Comparison of ENCODE assay signal across 11 cellular contexts in the genomic region with DNA sequence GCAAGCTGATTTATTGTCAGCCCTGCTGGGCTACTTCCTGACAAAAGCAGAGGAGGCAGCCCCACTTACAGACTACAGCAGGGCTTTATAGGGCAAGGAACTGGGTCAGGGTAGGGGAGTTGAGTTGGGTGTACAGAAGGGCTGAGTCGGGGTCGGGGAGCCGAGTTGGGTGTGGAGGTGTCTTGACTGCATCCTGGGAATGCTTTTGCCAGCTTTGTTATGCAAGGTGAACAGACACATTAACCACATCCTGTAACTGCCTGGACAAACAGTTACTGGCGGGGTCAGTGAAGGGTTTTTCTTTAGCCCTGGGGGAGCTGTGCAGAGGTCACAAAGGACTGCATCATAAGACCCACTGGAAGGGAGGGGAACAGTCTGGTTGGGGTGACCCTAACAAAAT. TPM values are rescaled to one million over a fixed set of nuclear protein-coding genes. Genes with fewer than 3 reads are reported as not detected.
DNase-seq lines count a peak whose midpoint lies in the region; ATAC-seq and TF ChIP-seq lines count a peak whose summit lies in the region.
"Had no signal": no experiment of that assay in that cellular context is flagged by ENCODE, and none has a peak within 500 bp of the region (broad histone marks: within the 10 kb centered on the region; RNA-seq: fewer than 3 reads in every experiment).

No MANE protein-coding gene starts in this region.

- H3F3A ChIP-seq in GM23338 (replicated peaks; ENCODE audit: low read depth) = no peaks in the 10 kb centered on the region

- no peak overlapping the region for H3K4me3 ChIP-seq in CD4-positive, CD25-positive, alpha-beta regulatory T cell (ENCODE audit: low read depth, low read length)
- no peak overlapping the region for H3K4me3 ChIP-seq in GM23338
- H3K4me3 ChIP-seq: coronary artery had no signal

- peak overlapping the region; percentile 6; the same call in 1 of the 2 replicates for H2AFZ ChIP-seq in GM23338

- 0 out of 2 replicates have a peak, but pooled peaks cover 6% of the 10 kb centered on the region for H3K9me2 ChIP-seq in GM23338 (ENCODE audit: insufficient read depth)

- no peak overlapping the region for H3K27ac ChIP-seq in CD4-positive, CD25-positive, alpha-beta regulatory T cell (ENCODE audit: insufficient read depth, low read length, poor library complexity, severe bottlenecking)
- no peak overlapping the region for H3K27ac ChIP-seq in GM23338 (ENCODE audit: low read depth)

- peaks cover 4% of the 10 kb centered on the region for H3K36me3 Mint-ChIP-seq in CD4-positive, CD25-positive, alpha-beta regulatory T cell
- peaks cover 6% of the 10 kb centered on the region for H3K36me3 Mint-ChIP-seq in GM23338 (ENCODE audit: low read depth)
- peaks cover 18% of the 10 kb centered on the region for H3K36me3 Mint-ChIP-seq in activated T-helper 1 cell treated with anti-CD3 and anti-CD28 coated beads, Interleukin-12 subunit alpha, Interleukin-12 subunit beta, Interleukin-2, Interleukin-4 antibody, amounts not matched to agents 30 ng/mL and 10 ng/mL and 1 ng/mL, durations not matched to agents 14 hours and 24 hours and 36 hours (ENCODE audit: low read depth)

- peaks cover 26 to 37% (median 33%) of the 10 kb centered on the region in 4 donors for H3K4me1 Mint-ChIP-seq in CD4-positive, CD25-positive, alpha-beta regulatory T cell
- peaks cover 5% of the 10 kb centered on the region; the same call in 2 of the 3 replicates for H3K4me1 Mint-ChIP-seq in GM23338
- peaks cover 51% of the 10 kb centered on the region for H3K4me1 Mint-ChIP-seq in activated T-helper 1 cell treated with anti-CD3 and anti-CD28 coated beads, Interleukin-12 subunit alpha, Interleukin-12 subunit beta, Interleukin-2, Interleukin-4 antibody, amounts not matched to agents 30 ng/mL and 10 ng/mL and 1 ng/mL, durations not matched to agents 14 hours and 24 hours and 36 hours (ENCODE audit: low read depth)

- peaks cover 0 to 18% (median 3%) of the 10 kb centered on the region in 7 donors for H3K9me3 Mint-ChIP-seq in CD4-positive, CD25-positive, alpha-beta regulatory T cell
- peaks cover 17% of the 10 kb centered on the region for H3K9me3 Mint-ChIP-seq in GM23338
- peaks cover 47% of the 10 kb centered on the region for H3K9me3 Mint-ChIP-seq in activated T-helper 1 cell treated with anti-CD3 and anti-CD28 coated beads, Interleukin-12 subunit alpha, Interleukin-12 subunit beta, Interleukin-2, Interleukin-4 antibody, amounts not matched to agents 30 ng/mL and 10 ng/mL and 1 ng/mL, durations not matched to agents 14 hours and 24 hours and 36 hours

- H3K4me3 Mint-ChIP-seq in CD4-positive, CD25-positive, alpha-beta regulatory T cell = peak overlapping the region in 2 of 4 donors; percentile 44 to 78
- no peak overlapping the region for H3K4me3 Mint-ChIP-seq in GM23338
- H3K4me3 Mint-ChIP-seq in activated T-helper 1 cell treated with anti-CD3 and anti-CD28 coated beads, Interleukin-12 subunit alpha, Interleukin-12 subunit beta, Interleukin-2, Interleukin-4 antibody, amounts not matched to agents 30 ng/mL and 10 ng/mL and 1 ng/mL, durations not matched to agents 14 hours and 24 hours and 36 hours = peak overlapping the region; percentile 27

- no peaks in the 10 kb centered on the region for H3K79me2 ChIP-seq in GM23338 (replicated peaks; ENCODE audit: insufficient read depth)

- no peak for ATAC-seq in CD4-positive, CD25-positive, alpha-beta regulatory T cell (ENCODE audit: low read depth in 2 of 2)
- ATAC-seq in GM23338 = no peak
- peak; percentile 68 for ATAC-seq in left lobe of liver
- ATAC-seq in GM21786 (IDR thresholded peaks at IDR 0.05; ENCODE audit: unreplicated experiment) = no peak

- peaks cover 27% of the 10 kb centered on the region for H3K4me1 ChIP-seq in CD4-positive, CD25-positive, alpha-beta regulatory T cell (ENCODE audit: control insufficient read depth, insufficient read depth, low read length, poor library complexity, severe bottlenecking)
- 0 out of 2 replicates have a peak, but pooled peaks cover 5% of the 10 kb centered on the region for H3K4me1 ChIP-seq in GM23338 (ENCODE audit: insufficient read depth)

- no peak for TF ChIP-seq CTCF in GM23338 (conservative IDR thresholded peaks at IDR 0.05; ENCODE audit: low read depth in 2 of 2)

- H3K36me3 ChIP-seq in CD4-positive, CD25-positive, alpha-beta regulatory T cell (ENCODE audit: control insufficient read depth, insufficient read depth, low read length) = no peaks in the 10 kb centered on the region
- H3K36me3 ChIP-seq in GM23338 (ENCODE audit: insufficient read depth) = peaks cover 4% of the 10 kb centered on the region; the same call in 1 of the 2 replicates

- peak overlapping the region; percentile 10 to 23 (median 17) for H3K27ac Mint-ChIP-seq in CD4-positive, CD25-positive, alpha-beta regulatory T cell
- peak overlapping the region; percentile 61 for H3K27ac Mint-ChIP-seq in GM23338
- H3K27ac Mint-ChIP-seq in activated T-helper 1 cell treated with anti-CD3 and anti-CD28 coated beads, Interleukin-12 subunit alpha, Interleukin-12 subunit beta, Interleukin-2, Interleukin-4 antibody, amounts not matched to agents 30 ng/mL and 10 ng/mL and 1 ng/mL, durations not matched to agents 14 hours and 24 hours and 36 hours = peak overlapping the region; percentile 87

- H3K27me3 Mint-ChIP-seq in CD4-positive, CD25-positive, alpha-beta regulatory T cell = no peaks in the 10 kb centered on the region
- H3K27me3 Mint-ChIP-seq in GM23338 (ENCODE audit: insufficient read depth, low read depth, poor library complexity) = no peaks in the 10 kb centered on the region
- H3K27me3 Mint-ChIP-seq in activated T-helper 1 cell treated with anti-CD3 and anti-CD28 coated beads, Interleukin-12 subunit alpha, Interleukin-12 subunit beta, Interleukin-2, Interleukin-4 antibody, amounts not matched to agents 30 ng/mL and 10 ng/mL and 1 ng/mL, durations not matched to agents 14 hours and 24 hours and 36 hours (ENCODE audit: insufficient read depth) = no peaks in the 10 kb centered on the region

- H4K20me1 ChIP-seq in GM23338 (replicated peaks; ENCODE audit: insufficient read depth) = no peaks in the 10 kb centered on the region

- H3K9me3 ChIP-seq in CD4-positive, CD25-positive, alpha-beta regulatory T cell (ENCODE audit: control insufficient read depth in 2 of 2, low read length in 2 of 2) = no peaks in the 10 kb centered on the region

- DNase-seq in CD4-positive, CD25-positive, alpha-beta regulatory T cell = peak in 1 of 3 donors; percentile 26
- DNase-seq in GM23338 (ENCODE audit: low spot score) = no peak
- no peak for DNase-seq in activated T-helper 1 cell treated with anti-CD3 and anti-CD28 coated beads, Interleukin-12 subunit alpha, Interleukin-12 subunit beta, Interleukin-2, Interleukin-4 antibody, amounts not matched to agents 30 ng/mL and 10 ng/mL and 1 ng/mL, durations not matched to agents 14 hours and 24 hours and 36 hours (ENCODE audit: low spot score)
- no peak for DNase-seq in left lobe of liver (ENCODE audit: low spot score)
- no peak for DNase-seq in NCI-H2196 treated with DMSO at 0.1 percent for 48 hours (lab: John Stamatoyannopoulos, UW; ENCODE audit: unreplicated experiment)
- DNase-seq in GF-D8 (lab: John Stamatoyannopoulos, UW) = no peak
- no peak for DNase-seq in HCEC 1CT
- DNase-seq: activated CD4-positive, CD25-positive, alpha-beta regulatory T cell; NCI-H524 treated with DMSO at 0.1 percent for 48 hours had no signal

- intact Hi-C loops in activated T-helper 1 cell treated with anti-CD3 and anti-CD28 coated beads, Interleukin-12 subunit alpha, Interleukin-12 subunit beta, Interleukin-2, Interleukin-4 antibody, amounts not matched to agents 30 ng/mL and 10 ng/mL and 1 ng/mL, durations not matched to agents 14 hours and 24 hours and 36 hours (cut with micrococcal nuclease) = loop anchor here (2.0 to 5.0 kb wide), 3 partner anchors 47 to 185 kb away; a partner anchor contains a TSS

- H3K4me2 ChIP-seq in GM23338 = no peak overlapping the region

- no peaks in the 10 kb centered on the region for H3K27me3 ChIP-seq in CD4-positive, CD25-positive, alpha-beta regulatory T cell (ENCODE audit: control insufficient read depth, insufficient read depth, low read length)
- no peaks in the 10 kb centered on the region for H3K27me3 ChIP-seq in GM23338 (ENCODE audit: insufficient read depth)

TF ChIP-seq in GM23338, 12 proteins besides CTCF, POLR2A, EP300 and RAD21:
- TF ChIP-seq EZH2phosphoT487 (IDR thresholded peaks at IDR 0.05; ENCODE audit: unreplicated experiment) (no peak), ZNF331 (CRISPR knock-in tag; IDR thresholded peaks at IDR 0.05; ENCODE audit: low read depth) (no peak), POLR2AphosphoS5 (IDR thresholded peaks at IDR 0.05; ENCODE audit: low read depth) (no peak)
- TF ChIP-seq, protein P1, sequence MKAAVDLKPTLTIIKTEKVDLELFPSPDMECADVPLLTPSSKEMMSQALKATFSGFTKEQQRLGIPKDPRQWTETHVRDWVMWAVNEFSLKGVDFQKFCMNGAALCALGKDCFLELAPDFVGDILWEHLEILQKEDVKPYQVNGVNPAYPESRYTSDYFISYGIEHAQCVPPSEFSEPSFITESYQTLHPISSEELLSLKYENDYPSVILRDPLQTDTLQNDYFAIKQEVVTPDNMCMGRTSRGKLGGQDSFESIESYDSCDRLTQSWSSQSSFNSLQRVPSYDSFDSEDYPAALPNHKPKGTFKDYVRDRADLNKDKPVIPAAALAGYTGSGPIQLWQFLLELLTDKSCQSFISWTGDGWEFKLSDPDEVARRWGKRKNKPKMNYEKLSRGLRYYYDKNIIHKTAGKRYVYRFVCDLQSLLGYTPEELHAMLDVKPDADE (IDR thresholded peaks at IDR 0.05) = no peak

RNA-seq across cellular contexts. Expression of a gene that starts 39.1 kb away (rescaled TPM):
- 425 TPM for total RNA-seq in CD4-positive, CD25-positive, alpha-beta regulatory T cell
- 100 to 1,000 TPM; 201 to 381 (median 293) TPM for polyA plus RNA-seq in CD4-positive, CD25-positive, alpha-beta regulatory T cell
- total RNA-seq in GM23338 (2014; rRNA removed; shearing (Covaris generic)) = not detected in 2 replicates
- polyA plus RNA-seq in GM23338 (2016; fragmentation: Nextera tagmentation; extraction: Ambion mirVana) = not detected in 2 replicates
- 145 and 154 TPM in 2 replicates for total RNA-seq in activated T-helper 1 cell treated with anti-CD3 and anti-CD28 coated beads, Interleukin-12 subunit alpha, Interleukin-12 subunit beta, Interleukin-2, Interleukin-4 antibody, amounts not matched to agents 30 ng/mL and 10 ng/mL and 1 ng/mL, durations not matched to agents 14 hours and 24 hours and 36 hours
- total RNA-seq in left lobe of liver = 0.68 TPM

RNA-seq across cellular contexts. Expression of a gene that starts 52.1 kb away (rescaled TPM):
- total RNA-seq in CD4-positive, CD25-positive, alpha-beta regulatory T cell = 0.47 TPM
- under 1 TPM in 3 of 4 donors, not detected in 1; 0.15 to 0.38 (median 0.30) TPM for polyA plus RNA-seq in CD4-positive, CD25-positive, alpha-beta regulatory T cell
- total RNA-seq in GM23338 (2014; rRNA removed; shearing (Covaris generic)) = not detected in 2 replicates
- polyA plus RNA-seq in GM23338 (2016; fragmentation: Nextera tagmentation; extraction: Ambion mirVana) = not detected in 2 replicates
- 0.59 and 0.65 TPM in 2 replicates for total RNA-seq in activated T-helper 1 cell treated with anti-CD3 and anti-CD28 coated beads, Interleukin-12 subunit alpha, Interleukin-12 subunit beta, Interleukin-2, Interleukin-4 antibody, amounts not matched to agents 30 ng/mL and 10 ng/mL and 1 ng/mL, durations not matched to agents 14 hours and 24 hours and 36 hours
- not detected for total RNA-seq in left lobe of liver

Comparison
In these comparisons a context has a peak if more than half of its experiments do, and no peak if none do; other contexts are left out.
1. H3K27ac Mint-ChIP-seq: peak in every context shown above with its lines; median percentile 87 in activated T-helper 1 cell treated with anti-CD3 and anti-CD28 coated beads, Interleukin-12 subunit alpha, Interleukin-12 subunit beta, Interleukin-2, Interleukin-4 antibody, amounts not matched to agents 30 ng/mL and 10 ng/mL and 1 ng/mL, durations not matched to agents 14 hours and 24 hours and 36 hours; 61 in GM23338; 17 in CD4-positive, CD25-positive, alpha-beta regulatory T cell.
2. RNA of a gene that starts 39.1 kb away (total RNA-seq): 425 TPM in CD4-positive, CD25-positive, alpha-beta regulatory T cell (single experiment) and 145 to 154 TPM in activated T-helper 1 cell treated with anti-CD3 and anti-CD28 coated beads, Interleukin-12 subunit alpha, Interleukin-12 subunit beta, Interleukin-2, Interleukin-4 antibody, amounts not matched to agents 30 ng/mL and 10 ng/mL and 1 ng/mL, durations not matched to agents 14 hours and 24 hours and 36 hours; 0.68 TPM in left lobe of liver (single experiment) and not detected in GM23338; every median in the first group is over 10 times any median in the second.